ENCODE assay signal across 23 cellular contexts in genomic region chr6:170267688-170268087, GRCh38. TPM values are rescaled to one million over a fixed set of nuclear protein-coding genes. Genes with fewer than 3 reads are reported as not detected.
"Had no signal": no experiment of that assay in that cellular context is flagged by ENCODE, and none has a peak within 500 bp of the region (broad histone marks: within the 10 kb centered on the region; RNA-seq: fewer than 3 reads in every experiment).

No MANE protein-coding gene starts in this region.

- H3K36me3 ChIP-seq: colonic mucosa, esophagus squamous epithelium, spleen, tibial nerve had no signal

- H3K27ac Mint-ChIP-seq: activated B cell treated with CpG ODN at 0.5 μM for 24 hours; activated CD8-positive, alpha-beta memory T cell treated with anti-CD3 and anti-CD28 coated beads, Interleukin-2, amount 10 ng/mL, durations not matched to agents 7 days and 5 days; activated CD8-positive, alpha-beta T cell treated with anti-CD3 and anti-CD28 coated beads, Interleukin-2, amount 10 ng/mL, durations not matched to agents 7 days and 5 days; activated naive CD4-positive, alpha-beta T cell treated with anti-CD3 and anti-CD28 coated beads, Interleukin-2, amount 50 U/mL, for 72 hours; activated T-helper 2 cell treated with anti-CD3 and anti-CD28 coated beads, Interferon-gamma antibody, Interleukin-2, Interleukin-4, amounts not matched to agents 10 μg/mL and 5 μg/mL and 100 μg/mL, durations not matched to agents 14 hours and 24 hours and 36 hours; mesothelial cell of epicardium; naive thymus-derived CD4-positive, alpha-beta T cell had no signal

- H3K9me3 Mint-ChIP-seq: activated B cell treated with CpG ODN at 0.5 μM for 24 hours; activated naive CD4-positive, alpha-beta T cell treated with anti-CD3 and anti-CD28 coated beads, Interleukin-2, amount 50 U/mL, for 72 hours; activated T-helper 2 cell treated with anti-CD3 and anti-CD28 coated beads, Interferon-gamma antibody, Interleukin-2, Interleukin-4, amounts not matched to agents 10 μg/mL and 5 μg/mL and 100 μg/mL, durations not matched to agents 14 hours and 24 hours and 36 hours; mesothelial cell of epicardium had no signal

- H3K4me1 ChIP-seq: parathyroid adenoma had no signal

- H3K4me3 Mint-ChIP-seq: activated B cell treated with CpG ODN at 0.5 μM for 24 hours; activated CD8-positive, alpha-beta memory T cell treated with anti-CD3 and anti-CD28 coated beads, Interleukin-2, amount 10 ng/mL, durations not matched to agents 7 days and 5 days; activated CD8-positive, alpha-beta T cell treated with anti-CD3 and anti-CD28 coated beads, Interleukin-2, amount 10 ng/mL, durations not matched to agents 7 days and 5 days; mesothelial cell of epicardium; naive thymus-derived CD4-positive, alpha-beta T cell had no signal

- H3K4me3 ChIP-seq: colonic mucosa, esophagus squamous epithelium, spleen, tibial nerve had no signal

- FAIRE-seq: endometrium, islet of Langerhans had no signal

- H3K27ac ChIP-seq: colonic mucosa, epithelial cell of prostate, esophagus squamous epithelium, parathyroid adenoma, spleen, tibial nerve had no signal

- H3K9me3 ChIP-seq: colonic mucosa, esophagus squamous epithelium, spleen, tibial nerve had no signal

- H3K9ac ChIP-seq: parathyroid adenoma had no signal

- DNase-seq: activated B cell treated with CpG ODN at 0.5 μM for 24 hours; activated CD8-positive, alpha-beta memory T cell treated with anti-CD3 and anti-CD28 coated beads, Interleukin-2, amount 10 ng/mL, durations not matched to agents 7 days and 5 days; activated CD8-positive, alpha-beta T cell treated with anti-CD3 and anti-CD28 coated beads, Interleukin-2, amount 10 ng/mL, durations not matched to agents 7 days and 5 days; activated T-cell treated with anti-CD3 and anti-CD28 coated beads, Interleukin-2, amount 50 U/mL, for 48 hours; cerebellar nuclear complex; colonic mucosa; effector CD8-positive, alpha-beta T cell; esophagus squamous epithelium; foreskin melanocyte; naive thymus-derived CD4-positive, alpha-beta T cell; nucleus accumbens; spleen; stimulated activated naive CD4-positive, alpha-beta T cell had no signal

- ATAC-seq: activated CD8-positive, alpha-beta memory T cell treated with anti-CD3 and anti-CD28 coated beads, Interleukin-2, amount 10 ng/mL, durations not matched to agents 7 days and 5 days; activated CD8-positive, alpha-beta T cell treated with anti-CD3 and anti-CD28 coated beads, Interleukin-2, amount 10 ng/mL, durations not matched to agents 7 days and 5 days; activated naive CD4-positive, alpha-beta T cell treated with anti-CD3 and anti-CD28 coated beads, Interleukin-2, amount 50 U/mL, for 72 hours; naive thymus-derived CD4-positive, alpha-beta T cell; right cardiac atrium had no signal

- H3K36me3 Mint-ChIP-seq: activated CD8-positive, alpha-beta memory T cell treated with anti-CD3 and anti-CD28 coated beads, Interleukin-2, amount 10 ng/mL, durations not matched to agents 7 days and 5 days; mesothelial cell of epicardium had no signal

RNA-seq across cellular contexts. Expression of gene DLL1, which starts 23.2 kb away (rescaled TPM):
- total RNA-seq: activated T-helper 2 cell treated with anti-CD3 and anti-CD28 coated beads, Interferon-gamma antibody, Interleukin-2, Interleukin-4, amounts not matched to agents 10 μg/mL and 5 μg/mL and 100 μg/mL, durations not matched to agents 14 hours and 24 hours and 36 hours; T-helper 2 cell treated with Interferon-gamma antibody and Interleukin-4, amounts not matched to agents 100 ng/mL and 5 ng/mL, for 36 hours had no signal
